In genomic region chr16:1486551-1487390, GRCh38 we compare ENCODE assay signal across 19 cellular contexts. TPM values are rescaled to one million over a fixed set of nuclear protein-coding genes. Genes with fewer than 3 reads are reported as not detected.
DNase-seq lines count a peak whose midpoint lies in the region; ATAC-seq, FAIRE-seq and TF ChIP-seq lines count a peak whose summit lies in the region.
"Had no signal": no experiment of that assay in that cellular context is flagged by ENCODE, and none has a peak within 500 bp of the region (broad histone marks: within the 10 kb centered on the region; RNA-seq: fewer than 3 reads in every experiment).

No MANE protein-coding gene starts in this region.

- H4K20me1 ChIP-seq in smooth muscle cell (ENCODE audit: low read depth): no peaks in the 10 kb centered on the region

- H3K27ac Mint-ChIP-seq in HFFc6: no peak overlapping the region
- H3K27ac Mint-ChIP-seq: CD4-positive, alpha-beta memory T cell; H9 had no signal

- H3K79me1 ChIP-seq in neuronal stem cell (ENCODE audit: low read depth, low read length): peaks cover 6% of the 10 kb centered on the region

- no peaks in the 10 kb centered on the region for H3K9me3 ChIP-seq in kidney (ENCODE audit: control insufficient read depth in 1 of 2, low read length in 2 of 2)
- no peaks in the 10 kb centered on the region for H3K9me3 ChIP-seq in neuronal stem cell (replicated peaks in 1 of 2; ENCODE audit: control insufficient read depth in 2 of 2, insufficient read depth in 1 of 2, low read depth in 1 of 2, low read length in 2 of 2)
- no peaks in the 10 kb centered on the region for H3K9me3 ChIP-seq in smooth muscle cell (replicated peaks; ENCODE audit: low read depth)
- H3K9me3 ChIP-seq: A549, BE2C had no signal

- H3K27me3 ChIP-seq in GM06990 (replicated peaks; ENCODE audit: control insufficient read depth, insufficient read depth, low read length): no peaks in the 10 kb centered on the region
- H3K27me3 ChIP-seq in HL-60 (ENCODE audit: insufficient read depth, poor library complexity, severe bottlenecking): no peaks in the 10 kb centered on the region
- peaks cover 0 to 4% (median 0%) of the 10 kb centered on the region in 3 experiments for H3K27me3 ChIP-seq in neuronal stem cell (ENCODE audit: control insufficient read depth in 3 of 3, insufficient read depth in 3 of 3, low read depth in 1 of 3, low read length in 3 of 3)
- H3K27me3 ChIP-seq in smooth muscle cell (ENCODE audit: low read depth): no peaks in the 10 kb centered on the region

- no peak overlapping the region for H3K9ac ChIP-seq in kidney (ENCODE audit: low read length in 2 of 2)
- H3K9ac ChIP-seq in neuronal stem cell (ENCODE audit: low read depth, low read length, poor library complexity): peak overlapping the region; percentile 44
- H3K9ac ChIP-seq in smooth muscle cell (ENCODE audit: low read depth): no peak overlapping the region

- no peak for TF ChIP-seq CTCF in GM06990 (IDR thresholded peaks at IDR 0.05; ENCODE audit: insufficient read depth, low read length, poor library complexity, severe bottlenecking)
- TF ChIP-seq CTCF in HL-60 (IDR thresholded peaks at IDR 0.05; ENCODE audit: insufficient read depth, low read length): no peak
- TF ChIP-seq CTCF in kidney (IDR thresholded peaks at IDR 0.05; ENCODE audit: borderline replicate concordance, extremely low read depth, insufficient read depth): no peak
- TF ChIP-seq CTCF in smooth muscle cell (IDR thresholded peaks at IDR 0.05; ENCODE audit: borderline replicate concordance, insufficient read depth, poor library complexity, severe bottlenecking): no peak
- TF ChIP-seq CTCF in HFFc6 (IDR thresholded peaks at IDR 0.05): no peak

- peak overlapping the region; percentile 58 for H2BK12ac ChIP-seq in neuronal stem cell (ENCODE audit: low read length)

- no peak overlapping the region for H4K91ac ChIP-seq in neuronal stem cell (ENCODE audit: low read depth, low read length, poor library complexity)

- H3K14ac ChIP-seq in neuronal stem cell (ENCODE audit: low read length): no peak overlapping the region

- H3K27ac ChIP-seq in HL-60 (replicated peaks): peak overlapping the region; percentile 99
- no peak overlapping the region for H3K27ac ChIP-seq in kidney (ENCODE audit: low read depth in 2 of 2, low read length in 2 of 2)
- H3K27ac ChIP-seq in neuronal stem cell (replicated peaks; ENCODE audit: low read length): no peak overlapping the region
- no peak overlapping the region for H3K27ac ChIP-seq in smooth muscle cell (ENCODE audit: low read depth)
- H3K27ac ChIP-seq: A549, C4-2B had no signal

- H3K18ac ChIP-seq in neuronal stem cell (ENCODE audit: low read length): no peak overlapping the region

- H2AFZ ChIP-seq in neuronal stem cell (ENCODE audit: low read length) (peak overlapping the region; percentile 16), smooth muscle cell (ENCODE audit: low read depth) (no peak overlapping the region)

- no peaks in the 10 kb centered on the region for H3K79me2 ChIP-seq in smooth muscle cell (ENCODE audit: low read depth)

- peak; percentile 2 for DNase-seq in GM06990 (ENCODE audit: extremely low read depth, insufficient read length)
- peak; percentile 15 to 68 for DNase-seq in HL-60 (ENCODE audit: low read depth in 1 of 2, low spot score in 1 of 2)
- DNase-seq in kidney: peak; percentile 55
- no peak for DNase-seq in neuronal stem cell (ENCODE audit: low spot score)
- no peak for DNase-seq in smooth muscle cell (lab: John Stamatoyannopoulos, UW; ENCODE audit: unreplicated experiment)
- no peak for DNase-seq in HFFc6
- no peak for DNase-seq in mesenteric fat pad (ENCODE audit: low spot score)
- DNase-seq: BE2C; CD4-positive, alpha-beta memory T cell; DMS79; GOT3; H9; IMR-90 had no signal

- no CpG with 5 or more reads among the region's 33 CpGs for WGBS in neuronal stem cell (ENCODE audit: extremely low coverage in 2 of 2, insufficient read length in 2 of 2, insufficient replicate concordance in 1 of 2), 2 donors
- WGBS in smooth muscle cell (ENCODE audit: low lambda C conversion rate): 91% methylated on average over 33 of the region's 33 CpGs

- peak overlapping the region; percentile 43 for H3K23ac ChIP-seq in neuronal stem cell (ENCODE audit: low read depth, low read length, poor library complexity)

- no peak overlapping the region for H4K8ac ChIP-seq in neuronal stem cell (ENCODE audit: low read depth, low read length)

- H3K4me1 Mint-ChIP-seq in HFFc6 (ENCODE audit: low read depth): no peaks in the 10 kb centered on the region
- H3K4me1 Mint-ChIP-seq: CD4-positive, alpha-beta memory T cell; H9 had no signal

- no peak overlapping the region for H3K4ac ChIP-seq in neuronal stem cell (ENCODE audit: low read length)

- peak overlapping the region; percentile 70 for H2AK5ac ChIP-seq in neuronal stem cell (ENCODE audit: low read depth, low read length)

- ATAC-seq in GM21381 (IDR thresholded peaks at IDR 0.05; ENCODE audit: unreplicated experiment): no peak

- H2BK5ac ChIP-seq in neuronal stem cell (ENCODE audit: low read length): no peak overlapping the region

- H3K4me2 ChIP-seq in neuronal stem cell (ENCODE audit: insufficient read depth, low read length, poor library complexity, severe bottlenecking) (no peak overlapping the region), smooth muscle cell (no peak overlapping the region)
- H3K4me2 ChIP-seq: A549 had no signal

- H3K36me3 Mint-ChIP-seq in HFFc6 (ENCODE audit: low read depth): no peaks in the 10 kb centered on the region
- H3K36me3 Mint-ChIP-seq: CD4-positive, alpha-beta memory T cell had no signal

- no peak overlapping the region for H2BK120ac ChIP-seq in neuronal stem cell (ENCODE audit: low read depth, low read length)

- peak overlapping the region; percentile 89 for H2BK15ac ChIP-seq in neuronal stem cell (ENCODE audit: low read length)

- no peak for FAIRE-seq in kidney (lab: Jason Lieb, UNC)
- FAIRE-seq: A549, GM12891 had no signal

- H3K4me1 ChIP-seq in kidney (ENCODE audit: control insufficient read depth in 1 of 2, insufficient read depth in 1 of 2, low read depth in 1 of 2, low read length in 2 of 2) (no peaks in the 10 kb centered on the region), neuronal stem cell (ENCODE audit: control insufficient read depth in 2 of 2, insufficient read depth in 1 of 2, low read depth in 1 of 2, low read length in 2 of 2) (no peaks in the 10 kb centered on the region), smooth muscle cell (ENCODE audit: low read depth) (no peaks in the 10 kb centered on the region)
- H3K4me1 ChIP-seq: A549, BE2C had no signal

- intact Hi-C loops in kidney (cut with DNase I): no loop called here

- H3K27me3 Mint-ChIP-seq in HFFc6 (ENCODE audit: insufficient read depth): peaks cover 17% of the 10 kb centered on the region

- H3K4me3 ChIP-seq in GM06990 (replicated peaks; ENCODE audit: low read depth, low read length) (no peak overlapping the region), HL-60 (replicated peaks; ENCODE audit: insufficient read depth, low read length) (peak overlapping the region; percentile 71), kidney (ENCODE audit: low read length in 2 of 2) (no peak overlapping the region), neuronal stem cell (ENCODE audit: low read length in 2 of 2) (no peak overlapping the region), smooth muscle cell (no peak overlapping the region)
- H3K4me3 ChIP-seq: A549 had no signal

- H3K4me3 Mint-ChIP-seq in HFFc6: no peak overlapping the region
- H3K4me3 Mint-ChIP-seq: CD4-positive, alpha-beta memory T cell; H9 had no signal

- H3K36me3 ChIP-seq in GM06990 (ENCODE audit: control insufficient read depth, insufficient read depth, low read length) (no peaks in the 10 kb centered on the region), kidney (ENCODE audit: control insufficient read depth in 1 of 2, insufficient read depth in 2 of 2, low read length in 2 of 2) (no peaks in the 10 kb centered on the region), neuronal stem cell (replicated peaks in 1 of 2; ENCODE audit: control insufficient read depth in 2 of 2, insufficient read depth in 2 of 2, low read length in 2 of 2) (no peaks in the 10 kb centered on the region), smooth muscle cell (ENCODE audit: low read depth) (no peaks in the 10 kb centered on the region)
- H3K36me3 ChIP-seq: BE2C had no signal

- H3K9me3 Mint-ChIP-seq in HFFc6: no peaks in the 10 kb centered on the region
- H3K9me3 Mint-ChIP-seq: CD4-positive, alpha-beta memory T cell; H9 had no signal

- no peaks in the 10 kb centered on the region for H3F3A ChIP-seq in smooth muscle cell (ENCODE audit: low read depth)

RNA-seq across cellular contexts. Expression of gene PTX4, which starts 2.0 kb away (rescaled TPM):
- total RNA-seq in kidney (not detected), smooth muscle cell (not detected in 2 replicates), mesenteric fat pad (0.35 TPM)
- polyA plus RNA-seq in kidney (ENCODE audit: insufficient read depth, low read depth, low replicate concordance) (not detected), smooth muscle cell (not detected in 2 replicates)
- polyA plus RNA-seq in neuronal stem cell (2013, experiment 1 of 2): not detected
- not detected for polyA plus RNA-seq in neuronal stem cell (2013, experiment 2 of 2)
- total RNA-seq in HFFc6 (2021; fragmentation: NEBNext Ultra II Directional; extraction: Animal tissue kit (Norgen Biotek cat#: 25700)): under 1 TPM in 4 of 6 experiments, not detected in 2; 0.14 to 0.24 (median 0.18) TPM
- total RNA-seq: CD4-positive, alpha-beta memory T cell; H9; IMR-90 had no signal
- polyA plus RNA-seq: A549; AG04450; CD4-positive, alpha-beta memory T cell had no signal

RNA-seq across cellular contexts. Expression of gene TELO2, which starts 6.4 kb away (rescaled TPM):
- total RNA-seq in kidney (37.4 TPM), smooth muscle cell (4.8 and 6.5 TPM in 2 replicates), mesenteric fat pad (25.7 TPM)
- polyA plus RNA-seq in kidney (ENCODE audit: insufficient read depth, low read depth, low replicate concordance) (27.7 TPM), smooth muscle cell (22.9 and 25.1 TPM in 2 replicates)
- 17.1 TPM for polyA plus RNA-seq in neuronal stem cell (2013, experiment 1 of 2)
- 16.7 TPM for polyA plus RNA-seq in neuronal stem cell (2013, experiment 2 of 2)
- total RNA-seq in HFFc6 (2021; fragmentation: NEBNext Ultra II Directional; extraction: Animal tissue kit (Norgen Biotek cat#: 25700)): 10 to 100 TPM; 28.6 to 37.4 (median 34.8) TPM

RNA-seq across cellular contexts. Expression of gene CLCN7, which starts 11.9 kb away (rescaled TPM):
- total RNA-seq in kidney (92.5 TPM), smooth muscle cell (15.6 and 25.9 TPM in 2 replicates), mesenteric fat pad (80.8 TPM)
- polyA plus RNA-seq in kidney (ENCODE audit: insufficient read depth, low read depth, low replicate concordance) (38.9 TPM), smooth muscle cell (45.2 and 59.9 TPM in 2 replicates)
- 32.7 TPM for polyA plus RNA-seq in neuronal stem cell (2013, experiment 1 of 2)
- 28.0 TPM for polyA plus RNA-seq in neuronal stem cell (2013, experiment 2 of 2)
- total RNA-seq in HFFc6 (2021; fragmentation: NEBNext Ultra II Directional; extraction: Animal tissue kit (Norgen Biotek cat#: 25700)): 10 to 100 TPM; 47.5 to 62.6 (median 51.3) TPM

RNA-seq across cellular contexts. Expression of gene CCDC154, which starts 42.4 kb away (rescaled TPM):
- total RNA-seq in kidney: 2.8 TPM
- polyA plus RNA-seq in kidney (ENCODE audit: insufficient read depth, low read depth, low replicate concordance): 1.8 TPM
- polyA plus RNA-seq in neuronal stem cell (2013, experiment 1 of 2): 0.86 TPM
- 1.2 TPM for polyA plus RNA-seq in neuronal stem cell (2013, experiment 2 of 2)
- not detected in 2 replicates for total RNA-seq in smooth muscle cell
- 0.24 and 1.0 TPM in 2 replicates for polyA plus RNA-seq in smooth muscle cell
- under 1 TPM in 3 of 6 experiments, not detected in 3; 0.10 to 0.52 (median 0.31) TPM for total RNA-seq in HFFc6 (2021; fragmentation: NEBNext Ultra II Directional; extraction: Animal tissue kit (Norgen Biotek cat#: 25700))
- 0.45 TPM for total RNA-seq in mesenteric fat pad
- total RNA-seq: IMR-90 had no signal

RNA-seq across cellular contexts. Expression of gene TMEM204, which starts 46.7 kb away (rescaled TPM):
- total RNA-seq in kidney: 40.9 TPM
- polyA plus RNA-seq in kidney (ENCODE audit: insufficient read depth, low read depth, low replicate concordance): 49.5 TPM
- polyA plus RNA-seq in neuronal stem cell (2013, experiment 1 of 2): not detected
- not detected for polyA plus RNA-seq in neuronal stem cell (2013, experiment 2 of 2)
- total RNA-seq in smooth muscle cell: 0.31 and 0.90 TPM in 2 replicates
- polyA plus RNA-seq in smooth muscle cell: 3.0 and 4.2 TPM in 2 replicates
- total RNA-seq in HFFc6 (2021; fragmentation: NEBNext Ultra II Directional; extraction: Animal tissue kit (Norgen Biotek cat#: 25700)): 10 to 100 TPM; 15.4 to 28.5 (median 16.2) TPM
- total RNA-seq in mesenteric fat pad: 37.2 TPM
- total RNA-seq: G401, H9 had no signal
- polyA plus RNA-seq: A549 had no signal

Comparison
In these comparisons a context has a peak if more than half of its experiments do, and no peak if none do; other contexts are left out.
1. DNase-seq: peak in GM06990 (single experiment), HL-60 (2 of 2) and kidney (single experiment); none in neuronal stem cell (single experiment), smooth muscle cell (single experiment), HFFc6 (single experiment) and mesenteric fat pad (single experiment).